In the genomic region with DNA sequence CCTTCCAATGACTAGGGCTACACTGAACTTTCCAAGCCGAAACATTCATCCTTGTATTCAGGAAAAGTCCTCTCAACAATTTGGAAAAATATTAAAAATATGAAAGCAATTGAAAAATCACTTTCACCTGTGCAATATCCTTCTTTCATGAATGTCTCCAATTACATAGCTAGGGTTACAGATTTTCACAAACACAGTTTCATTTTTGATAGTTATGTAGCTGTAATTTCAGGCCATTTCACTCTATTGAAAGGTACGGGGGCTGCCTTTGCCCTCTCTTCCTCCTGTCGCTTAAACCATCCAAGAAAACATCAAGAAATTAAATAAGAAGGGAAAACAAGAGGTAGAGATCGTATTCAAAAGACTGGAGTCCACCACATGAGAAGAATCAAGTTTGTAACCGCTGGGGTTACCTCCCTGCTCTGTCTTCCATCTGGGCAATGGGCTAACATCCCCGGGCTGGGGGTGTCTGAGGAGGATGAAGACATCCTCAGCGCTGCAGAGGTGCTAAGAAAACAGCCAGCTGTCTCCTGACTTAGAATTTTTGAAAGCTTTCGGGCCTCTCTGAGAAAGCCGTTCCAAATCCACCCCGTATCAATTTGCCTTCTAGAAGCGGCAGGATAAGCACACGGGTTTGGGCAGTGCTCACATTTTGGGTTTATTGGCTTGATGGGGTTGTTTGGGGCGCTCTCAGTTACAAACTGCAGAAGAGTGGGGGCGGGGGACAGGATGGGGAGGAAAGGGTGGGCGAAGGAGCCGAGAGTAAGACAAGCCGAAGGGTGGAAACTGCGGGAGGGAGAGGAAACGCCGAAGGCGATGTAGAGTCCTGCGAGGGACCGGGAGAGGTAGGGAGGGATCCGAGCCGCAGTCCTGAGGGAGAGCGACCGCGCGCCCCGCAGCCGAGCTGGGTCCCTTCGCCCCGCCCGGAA, we compare ENCODE assay signal across 1 cellular context.
TF ChIP-seq lines count a peak whose summit lies in the region.

No MANE protein-coding gene starts in this region.

TF ChIP-seq in H1, 55 proteins besides CTCF, POLR2A, EP300 and RAD21:
- TF ChIP-seq TCF12 (IDR thresholded peaks at IDR 0.05; ENCODE audit: low read depth, low read length) (0 out of 2 replicates have a peak, but pooled peaks have one; percentile 23), CHD1 (IDR thresholded peaks at IDR 0.05; ENCODE audit: low read depth, low read length) (no peak), EGR1 (IDR thresholded peaks at IDR 0.05; ENCODE audit: borderline replicate concordance, low read depth, low read length) (peak; percentile 64; the same call in 1 of the 2 replicates), RNF2 (IDR thresholded peaks at IDR 0.05; ENCODE audit: borderline replicate concordance, low read depth, low read length, missing control alignments, poor library complexity, severe bottlenecking) (peak; percentile 92), EZH2 (IDR thresholded peaks at IDR 0.05; ENCODE audit: low read depth, low read length, severe bottlenecking) (peak; percentile 66), TEAD4 (IDR thresholded peaks at IDR 0.05; ENCODE audit: low read depth, low read length) (no peak)
- TF ChIP-seq, protein P1, sequence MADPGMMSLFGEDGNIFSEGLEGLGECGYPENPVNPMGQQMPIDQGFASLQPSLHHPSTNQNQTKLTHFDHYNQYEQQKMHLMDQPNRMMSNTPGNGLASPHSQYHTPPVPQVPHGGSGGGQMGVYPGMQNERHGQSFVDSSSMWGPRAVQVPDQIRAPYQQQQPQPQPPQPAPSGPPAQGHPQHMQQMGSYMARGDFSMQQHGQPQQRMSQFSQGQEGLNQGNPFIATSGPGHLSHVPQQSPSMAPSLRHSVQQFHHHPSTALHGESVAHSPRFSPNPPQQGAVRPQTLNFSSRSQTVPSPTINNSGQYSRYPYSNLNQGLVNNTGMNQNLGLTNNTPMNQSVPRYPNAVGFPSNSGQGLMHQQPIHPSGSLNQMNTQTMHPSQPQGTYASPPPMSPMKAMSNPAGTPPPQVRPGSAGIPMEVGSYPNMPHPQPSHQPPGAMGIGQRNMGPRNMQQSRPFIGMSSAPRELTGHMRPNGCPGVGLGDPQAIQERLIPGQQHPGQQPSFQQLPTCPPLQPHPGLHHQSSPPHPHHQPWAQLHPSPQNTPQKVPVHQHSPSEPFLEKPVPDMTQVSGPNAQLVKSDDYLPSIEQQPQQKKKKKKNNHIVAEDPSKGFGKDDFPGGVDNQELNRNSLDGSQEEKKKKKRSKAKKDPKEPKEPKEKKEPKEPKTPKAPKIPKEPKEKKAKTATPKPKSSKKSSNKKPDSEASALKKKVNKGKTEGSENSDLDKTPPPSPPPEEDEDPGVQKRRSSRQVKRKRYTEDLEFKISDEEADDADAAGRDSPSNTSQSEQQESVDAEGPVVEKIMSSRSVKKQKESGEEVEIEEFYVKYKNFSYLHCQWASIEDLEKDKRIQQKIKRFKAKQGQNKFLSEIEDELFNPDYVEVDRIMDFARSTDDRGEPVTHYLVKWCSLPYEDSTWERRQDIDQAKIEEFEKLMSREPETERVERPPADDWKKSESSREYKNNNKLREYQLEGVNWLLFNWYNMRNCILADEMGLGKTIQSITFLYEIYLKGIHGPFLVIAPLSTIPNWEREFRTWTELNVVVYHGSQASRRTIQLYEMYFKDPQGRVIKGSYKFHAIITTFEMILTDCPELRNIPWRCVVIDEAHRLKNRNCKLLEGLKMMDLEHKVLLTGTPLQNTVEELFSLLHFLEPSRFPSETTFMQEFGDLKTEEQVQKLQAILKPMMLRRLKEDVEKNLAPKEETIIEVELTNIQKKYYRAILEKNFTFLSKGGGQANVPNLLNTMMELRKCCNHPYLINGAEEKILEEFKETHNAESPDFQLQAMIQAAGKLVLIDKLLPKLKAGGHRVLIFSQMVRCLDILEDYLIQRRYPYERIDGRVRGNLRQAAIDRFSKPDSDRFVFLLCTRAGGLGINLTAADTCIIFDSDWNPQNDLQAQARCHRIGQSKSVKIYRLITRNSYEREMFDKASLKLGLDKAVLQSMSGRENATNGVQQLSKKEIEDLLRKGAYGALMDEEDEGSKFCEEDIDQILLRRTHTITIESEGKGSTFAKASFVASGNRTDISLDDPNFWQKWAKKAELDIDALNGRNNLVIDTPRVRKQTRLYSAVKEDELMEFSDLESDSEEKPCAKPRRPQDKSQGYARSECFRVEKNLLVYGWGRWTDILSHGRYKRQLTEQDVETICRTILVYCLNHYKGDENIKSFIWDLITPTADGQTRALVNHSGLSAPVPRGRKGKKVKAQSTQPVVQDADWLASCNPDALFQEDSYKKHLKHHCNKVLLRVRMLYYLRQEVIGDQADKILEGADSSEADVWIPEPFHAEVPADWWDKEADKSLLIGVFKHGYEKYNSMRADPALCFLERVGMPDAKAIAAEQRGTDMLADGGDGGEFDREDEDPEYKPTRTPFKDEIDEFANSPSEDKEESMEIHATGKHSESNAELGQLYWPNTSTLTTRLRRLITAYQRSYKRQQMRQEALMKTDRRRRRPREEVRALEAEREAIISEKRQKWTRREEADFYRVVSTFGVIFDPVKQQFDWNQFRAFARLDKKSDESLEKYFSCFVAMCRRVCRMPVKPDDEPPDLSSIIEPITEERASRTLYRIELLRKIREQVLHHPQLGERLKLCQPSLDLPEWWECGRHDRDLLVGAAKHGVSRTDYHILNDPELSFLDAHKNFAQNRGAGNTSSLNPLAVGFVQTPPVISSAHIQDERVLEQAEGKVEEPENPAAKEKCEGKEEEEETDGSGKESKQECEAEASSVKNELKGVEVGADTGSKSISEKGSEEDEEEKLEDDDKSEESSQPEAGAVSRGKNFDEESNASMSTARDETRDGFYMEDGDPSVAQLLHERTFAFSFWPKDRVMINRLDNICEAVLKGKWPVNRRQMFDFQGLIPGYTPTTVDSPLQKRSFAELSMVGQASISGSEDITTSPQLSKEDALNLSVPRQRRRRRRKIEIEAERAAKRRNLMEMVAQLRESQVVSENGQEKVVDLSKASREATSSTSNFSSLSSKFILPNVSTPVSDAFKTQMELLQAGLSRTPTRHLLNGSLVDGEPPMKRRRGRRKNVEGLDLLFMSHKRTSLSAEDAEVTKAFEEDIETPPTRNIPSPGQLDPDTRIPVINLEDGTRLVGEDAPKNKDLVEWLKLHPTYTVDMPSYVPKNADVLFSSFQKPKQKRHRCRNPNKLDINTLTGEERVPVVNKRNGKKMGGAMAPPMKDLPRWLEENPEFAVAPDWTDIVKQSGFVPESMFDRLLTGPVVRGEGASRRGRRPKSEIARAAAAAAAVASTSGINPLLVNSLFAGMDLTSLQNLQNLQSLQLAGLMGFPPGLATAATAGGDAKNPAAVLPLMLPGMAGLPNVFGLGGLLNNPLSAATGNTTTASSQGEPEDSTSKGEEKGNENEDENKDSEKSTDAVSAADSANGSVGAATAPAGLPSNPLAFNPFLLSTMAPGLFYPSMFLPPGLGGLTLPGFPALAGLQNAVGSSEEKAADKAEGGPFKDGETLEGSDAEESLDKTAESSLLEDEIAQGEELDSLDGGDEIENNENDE (IDR thresholded peaks at IDR 0.05; ENCODE audit: insufficient replicate concordance, low read length), result no peak
